Comparison of ENCODE assay signal across 1 cellular context in the genomic region with DNA sequence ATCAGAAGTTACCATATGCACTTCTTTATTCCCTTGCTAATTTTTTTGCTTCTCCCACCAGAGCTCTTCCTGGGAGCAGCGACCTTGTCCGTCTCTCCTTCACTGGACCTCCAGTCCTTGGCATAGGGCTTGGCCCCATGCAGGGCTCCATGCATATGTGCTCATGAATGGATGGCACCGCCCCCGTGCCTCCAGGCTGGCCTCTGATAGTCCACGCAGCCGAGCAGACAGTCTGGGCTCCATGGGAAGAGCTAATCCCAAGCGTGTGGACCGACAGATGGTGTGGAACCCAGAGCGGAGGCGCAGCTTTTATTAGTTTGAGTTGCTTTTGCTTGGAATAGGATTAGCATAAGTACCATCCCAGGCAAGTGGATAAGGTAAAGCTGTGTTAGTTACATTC.
TF ChIP-seq lines count a peak whose summit lies in the region.

No MANE protein-coding gene starts in this region.

TF ChIP-seq in SK-N-SH treated with all-trans-retinoic acid at 6 μM for 48 hours, 23 proteins besides CTCF, POLR2A, EP300 and RAD21 (continued from another document):
- TF ChIP-seq TSHZ2 (CRISPR knock-in tag; IDR thresholded peaks at IDR 0.05) (no peak), ARNTL (CRISPR knock-in tag; IDR thresholded peaks at IDR 0.05; ENCODE audit: borderline replicate concordance, low read depth) (no peak), CREB5 (CRISPR knock-in tag; IDR thresholded peaks at IDR 0.05; ENCODE audit: low read depth) (no peak), TOX (CRISPR knock-in tag; IDR thresholded peaks at IDR 0.05; ENCODE audit: borderline replicate concordance) (no peak), SNAI2 (CRISPR knock-in tag; IDR thresholded peaks at IDR 0.05) (no peak), TCF4 (CRISPR knock-in tag; IDR thresholded peaks at IDR 0.05; ENCODE audit: borderline replicate concordance) (no peak), POU6F1 (CRISPR knock-in tag; IDR thresholded peaks at IDR 0.05; ENCODE audit: borderline replicate concordance, low read depth) (no peak), GLIS3 (CRISPR knock-in tag; IDR thresholded peaks at IDR 0.05) (no peak), CSDC2 (CRISPR knock-in tag; IDR thresholded peaks at IDR 0.05) (no peak), ZFP30 (CRISPR knock-in tag; IDR thresholded peaks at IDR 0.05) (no peak)
